ENCODE assay signal across 23 cellular contexts in genomic region chr22:37990302-37990701, GRCh38. TPM values are rescaled to one million over a fixed set of nuclear protein-coding genes. Genes with fewer than 3 reads are reported as not detected.
"Had no signal": no experiment of that assay in that cellular context is flagged by ENCODE, and none has a peak within 500 bp of the region (broad histone marks: within the 10 kb centered on the region; RNA-seq: fewer than 3 reads in every experiment).

No MANE protein-coding gene starts in this region.

- H3K9me3 Mint-ChIP-seq: activated CD4-positive, alpha-beta memory T cell treated with anti-CD3 and anti-CD28 coated beads, Interleukin-2, amount 10 ng/mL, durations not matched to agents 7 days and 5 days; activated CD4-positive, alpha-beta T cell treated with anti-CD3 and anti-CD28 coated beads, Interleukin-2, amount 10 ng/mL, durations not matched to agents 24 days and 14 days; activated naive CD4-positive, alpha-beta T cell treated with anti-CD3 and anti-CD28 coated beads for 36 hours; activated T-cell treated with anti-CD3 and anti-CD28 coated beads, Interleukin-2, amount 50 U/mL, for 72 hours; immature natural killer cell; nephron progenitor cell had no signal

- H3K27ac ChIP-seq: cardiac muscle cell, foreskin keratinocyte, hepatocyte, parathyroid adenoma, sigmoid colon, thyroid gland, VCaP had no signal

- H3K27me3 ChIP-seq: cardiac muscle cell, hepatocyte, sigmoid colon, thyroid gland had no signal

- H3K4me1 Mint-ChIP-seq: activated CD4-positive, alpha-beta memory T cell treated with anti-CD3 and anti-CD28 coated beads, Interleukin-2, amount 10 ng/mL, durations not matched to agents 7 days and 5 days; activated CD4-positive, alpha-beta T cell treated with anti-CD3 and anti-CD28 coated beads, Interleukin-2, amount 10 ng/mL, durations not matched to agents 24 days and 14 days had no signal

- H3K27ac Mint-ChIP-seq: activated CD4-positive, alpha-beta memory T cell treated with anti-CD3 and anti-CD28 coated beads, Interleukin-2, amount 10 ng/mL, durations not matched to agents 7 days and 5 days; activated CD4-positive, alpha-beta T cell treated with anti-CD3 and anti-CD28 coated beads, Interleukin-2, amount 10 ng/mL, durations not matched to agents 24 days and 14 days; activated naive CD4-positive, alpha-beta T cell treated with anti-CD3 and anti-CD28 coated beads for 36 hours; activated T-cell treated with anti-CD3 and anti-CD28 coated beads, Interleukin-2, amount 50 U/mL, for 72 hours; nephron progenitor cell had no signal

- H3K27me3 Mint-ChIP-seq: activated CD4-positive, alpha-beta memory T cell treated with anti-CD3 and anti-CD28 coated beads, Interleukin-2, amount 10 ng/mL, durations not matched to agents 7 days and 5 days; activated CD4-positive, alpha-beta T cell treated with anti-CD3 and anti-CD28 coated beads, Interleukin-2, amount 10 ng/mL, durations not matched to agents 24 days and 14 days had no signal

- ATAC-seq: activated CD4-positive, CD25-positive, alpha-beta regulatory T cell treated with anti-CD3 and anti-CD28 coated beads, Interleukin-2, amount 50 U/mL, for 24 hours; activated T-cell treated with anti-CD3 and anti-CD28 coated beads, Interleukin-2, amount 50 U/mL, for 72 hours; foreskin keratinocyte had no signal

- H3K4me1 ChIP-seq: foreskin keratinocyte, parathyroid adenoma, sigmoid colon, thyroid gland had no signal

- DNase-seq: activated CD4-positive, alpha-beta memory T cell treated with anti-CD3 and anti-CD28 coated beads, Interleukin-2, amount 10 ng/mL, durations not matched to agents 7 days and 5 days; activated CD4-positive, alpha-beta T cell treated with anti-CD3 and anti-CD28 coated beads, Interleukin-2, amount 10 ng/mL, durations not matched to agents 24 days and 14 days; activated effector memory CD4-positive, alpha-beta T cell treated with Interleukin-2 at 50 U/mL for 16 hours; activated naive CD4-positive, alpha-beta T cell treated with anti-CD3 and anti-CD28 coated beads for 36 hours; activated T-cell treated with anti-CD3 and anti-CD28 coated beads, Interleukin-2, amount 50 U/mL, for 72 hours; dermis blood vessel endothelial cell; effector memory CD4-positive, alpha-beta T cell; foreskin keratinocyte; immature natural killer cell; kidney glomerular epithelial cell; nephron progenitor cell; sigmoid colon; stimulated activated CD4-positive, alpha-beta T cell treated with anti-CD3 and anti-CD28 coated beads, Interleukin-4, amount 100 ng/mL, for 1 hour; stimulated activated naive CD4-positive, alpha-beta T cell; thyroid gland had no signal

- H3K4me3 Mint-ChIP-seq: activated CD4-positive, alpha-beta memory T cell treated with anti-CD3 and anti-CD28 coated beads, Interleukin-2, amount 10 ng/mL, durations not matched to agents 7 days and 5 days; activated CD4-positive, alpha-beta T cell treated with anti-CD3 and anti-CD28 coated beads, Interleukin-2, amount 10 ng/mL, durations not matched to agents 24 days and 14 days; activated naive CD4-positive, alpha-beta T cell treated with anti-CD3 and anti-CD28 coated beads for 36 hours; activated T-cell treated with anti-CD3 and anti-CD28 coated beads, Interleukin-2, amount 50 U/mL, for 72 hours; immature natural killer cell; nephron progenitor cell had no signal

- H3K4me3 ChIP-seq: cardiac muscle cell, hepatocyte, sigmoid colon, thyroid gland had no signal

- H3K9me3 ChIP-seq: sigmoid colon, thyroid gland had no signal

- H3K36me3 ChIP-seq: cardiac muscle cell, sigmoid colon, thyroid gland had no signal

RNA-seq across cellular contexts. Expression of gene SOX10, which starts 5.9 kb away (rescaled TPM):
- total RNA-seq: activated CD4-positive, alpha-beta memory T cell treated with anti-CD3 and anti-CD28 coated beads, Interleukin-2, amount 10 ng/mL, durations not matched to agents 7 days and 5 days; activated CD4-positive, alpha-beta T cell treated with anti-CD3 and anti-CD28 coated beads, Interleukin-2, amount 10 ng/mL, durations not matched to agents 24 days and 14 days; activated naive CD4-positive, alpha-beta T cell treated with anti-CD3 and anti-CD28 coated beads for 36 hours; activated T-cell treated with anti-CD3 and anti-CD28 coated beads, Interleukin-2, amount 50 U/mL, for 72 hours; dermis blood vessel endothelial cell; foreskin keratinocyte; glomerular endothelial cell; hepatocyte; T-helper 2 cell treated with Interferon-gamma antibody and Interleukin-4, amounts not matched to agents 100 ng/mL and 5 ng/mL, for 36 hours had no signal

RNA-seq across cellular contexts. Expression of gene C22orf23, which starts 36.9 kb away (rescaled TPM):
- total RNA-seq: activated CD4-positive, alpha-beta memory T cell treated with anti-CD3 and anti-CD28 coated beads, Interleukin-2, amount 10 ng/mL, durations not matched to agents 7 days and 5 days; activated naive CD4-positive, alpha-beta T cell treated with anti-CD3 and anti-CD28 coated beads for 36 hours; dermis blood vessel endothelial cell; liver; T-helper 2 cell treated with Interferon-gamma antibody and Interleukin-4, amounts not matched to agents 100 ng/mL and 5 ng/mL, for 36 hours had no signal
